In the genomic region with DNA sequence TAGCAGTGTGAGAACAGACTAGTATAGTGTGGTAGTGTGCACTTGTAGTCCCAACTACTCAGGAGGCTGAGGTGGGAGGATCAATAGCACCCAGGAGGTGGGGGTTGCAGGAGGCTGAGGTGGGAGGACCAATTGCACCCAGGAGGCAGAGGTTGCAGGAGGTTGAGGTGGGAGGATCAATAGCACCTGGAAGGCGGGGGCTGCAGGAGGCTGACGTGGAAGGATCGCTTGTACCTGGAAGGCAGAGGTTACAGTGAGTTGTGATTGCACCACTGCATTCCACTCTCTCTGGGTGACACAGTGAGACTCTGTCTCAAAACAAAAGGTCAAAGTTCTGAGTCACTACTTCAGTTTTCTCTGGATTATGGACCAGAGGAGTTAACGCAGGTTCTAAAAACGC, we compare ENCODE assay signal across 1 cellular context.
TF ChIP-seq lines count a peak whose summit lies in the region.

No MANE protein-coding gene starts in this region.

TF ChIP-seq in HepG2, 621 proteins besides CTCF, POLR2A, EP300 and RAD21 (continued from another document):
- TF ChIP-seq SRSF4 (IDR thresholded peaks at IDR 0.05; ENCODE audit: low read depth, low read length, poor library complexity, severe bottlenecking) (no peak), ZGPAT (CRISPR knock-in tag; IDR thresholded peaks at IDR 0.05) (peak; percentile 50; the same call in 1 of the 2 replicates), ATF3 (CRISPR knock-in tag; IDR thresholded peaks at IDR 0.05) (0 out of 2 replicates have a peak, but pooled peaks have one; percentile 50), GTF3A (CRISPR knock-in tag; conservative IDR thresholded peaks at IDR 0.05) (no peak), U2AF2 (IDR thresholded peaks at IDR 0.05; ENCODE audit: low read depth, low read length) (no peak), GATA4 (IDR thresholded peaks at IDR 0.05; ENCODE audit: borderline replicate concordance, low read depth) (no peak), ZC3H13 (CRISPR knock-in tag; IDR thresholded peaks at IDR 0.05) (no peak), SALL1 (CRISPR knock-in tag; IDR thresholded peaks at IDR 0.05) (peak; percentile 75), NFATC3 (CRISPR knock-in tag; IDR thresholded peaks at IDR 0.05) (no peak), E2F2 (CRISPR knock-in tag; IDR thresholded peaks at IDR 0.05; ENCODE audit: borderline replicate concordance) (no peak), FOXO1 (CRISPR knock-in tag; IDR thresholded peaks at IDR 0.05) (peak; percentile 57; the same call in 1 of the 2 replicates), TBP (CRISPR knock-in tag; IDR thresholded peaks at IDR 0.05) (no peak), MED1 (CRISPR knock-in tag; IDR thresholded peaks at IDR 0.05) (0 out of 2 replicates have a peak, but pooled peaks have one; percentile 35), TRIM24 (CRISPR knock-in tag; IDR thresholded peaks at IDR 0.05) (no peak), GATAD2A (CRISPR knock-in tag; IDR thresholded peaks at IDR 0.05) (peak; percentile 77)
- TF ChIP-seq, protein P1, sequence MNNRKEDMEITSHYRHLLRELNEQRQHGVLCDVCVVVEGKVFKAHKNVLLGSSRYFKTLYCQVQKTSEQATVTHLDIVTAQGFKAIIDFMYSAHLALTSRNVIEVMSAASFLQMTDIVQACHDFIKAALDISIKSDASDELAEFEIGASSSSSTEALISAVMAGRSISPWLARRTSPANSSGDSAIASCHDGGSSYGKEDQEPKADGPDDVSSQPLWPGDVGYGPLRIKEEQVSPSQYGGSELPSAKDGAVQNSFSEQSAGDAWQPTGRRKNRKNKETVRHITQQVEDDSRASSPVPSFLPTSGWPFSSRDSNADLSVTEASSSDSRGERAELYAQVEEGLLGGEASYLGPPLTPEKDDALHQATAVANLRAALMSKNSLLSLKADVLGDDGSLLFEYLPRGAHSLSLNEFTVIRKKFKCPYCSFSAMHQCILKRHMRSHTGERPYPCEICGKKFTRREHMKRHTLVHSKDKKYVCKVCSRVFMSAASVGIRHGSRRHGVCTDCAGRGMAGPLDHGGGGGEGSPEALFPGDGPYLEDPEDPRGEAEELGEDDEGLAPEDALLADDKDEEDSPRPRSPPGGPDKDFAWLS (CRISPR knock-in tag; IDR thresholded peaks at IDR 0.05; ENCODE audit: borderline replicate concordance) = no peak
